In genomic region chr10:51832652-51833383, GRCh38 we compare ENCODE assay signal across 8 cellular contexts.
DNase-seq lines count a peak whose midpoint lies in the region; ATAC-seq and TF ChIP-seq lines count a peak whose summit lies in the region.

No MANE protein-coding gene starts in this region.

- DNase-seq in WTC11 (ENCODE audit: low spot score) (no peak), lung microvascular endothelial cell (ENCODE audit: low read depth in 2 of 2) (peak; percentile 6), NCI-H2081 treated with DMSO at 0.1 percent for 48 hours (lab: John Stamatoyannopoulos, UW) (no peak), middle frontal gyrus (ENCODE audit: extremely low spot score, low spot score) (no peak), NCI-H1048 (lab: John Stamatoyannopoulos, UW) (no peak), NOMO-1 (lab: John Stamatoyannopoulos, UW; ENCODE audit: unreplicated experiment in 2 of 2) (no peak)

- CTCF ChIA-PET in WTC11 (lab: Charles Lee) = interaction anchor here (0.6 kb wide), 1 partner anchor 316 kb away, joined by 5 read pairs; no protein-coding TSS in a partner anchor

- no peak for TF ChIP-seq CTCF in WTC11 (IDR thresholded peaks at IDR 0.05)

- ATAC-seq in GM18508 (IDR thresholded peaks at IDR 0.05; ENCODE audit: insufficient read depth, unreplicated experiment) (peak; percentile 66), HG02884 (IDR thresholded peaks at IDR 0.05; ENCODE audit: unreplicated experiment) (peak; percentile 95), WTC11 (no peak; the same call in 1 of the 2 replicates)

- peaks cover 35% of the 10 kb centered on the region for H3K9me3 Mint-ChIP-seq in WTC11

- H3K36me3 Mint-ChIP-seq in WTC11 = 0 out of 2 replicates have a peak, but pooled peaks cover 2% of the 10 kb centered on the region

- 0 out of 2 replicates have a peak overlapping the region, but pooled peaks have one; percentile 2 for H3K27ac Mint-ChIP-seq in WTC11

- no peak overlapping the region for H3K4me3 Mint-ChIP-seq in WTC11

- peaks cover 3% of the 10 kb centered on the region; the same call in 1 of the 2 replicates for H3K27me3 Mint-ChIP-seq in WTC11 (ENCODE audit: low read depth)

- POLR2A ChIA-PET in WTC11 (lab: Charles Lee) = no interaction called here

- peaks cover 10% of the 10 kb centered on the region for H3K4me1 Mint-ChIP-seq in WTC11

TF ChIP-seq in WTC11, 78 proteins besides CTCF, POLR2A, EP300 and RAD21:
- TF ChIP-seq KAT7 (CRISPR knock-in tag; IDR thresholded peaks at IDR 0.05; ENCODE audit: borderline replicate concordance) = no peak
- TF ChIP-seq ZNF396 (CRISPR knock-in tag; IDR thresholded peaks at IDR 0.05; ENCODE audit: borderline replicate concordance) = no peak
- TF ChIP-seq SMAD3 (CRISPR knock-in tag; IDR thresholded peaks at IDR 0.05; ENCODE audit: borderline replicate concordance) = no peak
- TF ChIP-seq ETV6 (CRISPR knock-in tag; IDR thresholded peaks at IDR 0.05) = no peak
- TF ChIP-seq ZNF423 (CRISPR knock-in tag; IDR thresholded peaks at IDR 0.05) = no peak
- TF ChIP-seq ATF1 (CRISPR knock-in tag; IDR thresholded peaks at IDR 0.05) = no peak

Comparison
In these comparisons a context has a peak if more than half of its experiments do, and no peak if none do; other contexts are left out.
1. DNase-seq: peak in lung microvascular endothelial cell (2 of 2); none in WTC11 (single experiment), NCI-H2081 treated with DMSO at 0.1 percent for 48 hours (single experiment), middle frontal gyrus (single experiment), NCI-H1048 (single experiment) and NOMO-1 (0 of 2).